In genomic region chr17:15660077-15660476, GRCh38 we compare ENCODE assay signal across 20 cellular contexts. TPM values are rescaled to one million over a fixed set of nuclear protein-coding genes. Genes with fewer than 3 reads are reported as not detected.
DNase-seq lines count a peak whose midpoint lies in the region; ATAC-seq and TF ChIP-seq lines count a peak whose summit lies in the region.
"Had no signal": no experiment of that assay in that cellular context is flagged by ENCODE, and none has a peak within 500 bp of the region (broad histone marks: within the 10 kb centered on the region; RNA-seq: fewer than 3 reads in every experiment).

No MANE protein-coding gene starts in this region.

- TF ChIP-seq CTCF in esophagus squamous epithelium (IDR thresholded peaks at IDR 0.05) (no peak), lung (IDR thresholded peaks at IDR 0.05; ENCODE audit: control extremely low read depth, extremely low read depth) (no peak), thyroid gland (IDR thresholded peaks at IDR 0.05) (no peak), A673 (conservative IDR thresholded peaks at IDR 0.05; ENCODE audit: low read depth, low read length) (no peak)

- POLR2A ChIA-PET in A673 (lab: Charles Lee; ENCODE audit: low non-redundant PET): no interaction called here
- POLR2A ChIA-PET in activated CD4-positive, alpha-beta T cell treated with anti-CD3 and anti-CD28 coated beads, Interleukin-2, amount 10 ng/mL, durations not matched to agents 7 days and 5 days (lab: Charles Lee): no interaction called here

- no peaks in the 10 kb centered on the region; the same call in 1 of the 2 replicates for H3K9me3 ChIP-seq in SJSA1 (replicated peaks)
- no peaks in the 10 kb centered on the region for H3K9me3 ChIP-seq in esophagus squamous epithelium
- no peaks in the 10 kb centered on the region for H3K9me3 ChIP-seq in lung (ENCODE audit: control insufficient read depth in 2 of 2, insufficient read depth in 1 of 2, low read length in 1 of 2)
- H3K9me3 ChIP-seq in thyroid gland: no peaks in the 10 kb centered on the region
- no peaks in the 10 kb centered on the region for H3K9me3 ChIP-seq in A673 (ENCODE audit: low read depth, low read length, poor library complexity, severe bottlenecking)
- H3K9me3 ChIP-seq: Peyer's patch, right lobe of liver, transverse colon had no signal

- 38 to 46% methylated on average over 3 of the region's 3 CpGs for WGBS in esophagus squamous epithelium, 2 donors
- WGBS in lung, 2 donors: 53 to 74% methylated on average over 3 of the region's 3 CpGs
- 36 to 42% methylated on average over 3 of the region's 3 CpGs for WGBS in thyroid gland, 2 donors

- peaks cover 52% of the 10 kb centered on the region for H3K4me1 ChIP-seq in SJSA1 (replicated peaks)
- peaks cover 18 to 49% (median 21%) of the 10 kb centered on the region in 3 donors for H3K4me1 ChIP-seq in esophagus squamous epithelium
- peaks cover 0 to 4% of the 10 kb centered on the region in 2 donors for H3K4me1 ChIP-seq in lung (ENCODE audit: control insufficient read depth in 2 of 2, insufficient read depth in 2 of 2, low read length in 2 of 2)
- H3K4me1 ChIP-seq in thyroid gland: peaks cover 20 to 29% of the 10 kb centered on the region in 2 donors
- no peaks in the 10 kb centered on the region for H3K4me1 ChIP-seq in A673 (ENCODE audit: insufficient read depth, low read length, poor library complexity, severe bottlenecking)
- H3K4me1 ChIP-seq: Peyer's patch, right lobe of liver, transverse colon had no signal

- H3K27me3 ChIP-seq in SJSA1 (replicated peaks) (no peaks in the 10 kb centered on the region), esophagus squamous epithelium (no peaks in the 10 kb centered on the region), lung (ENCODE audit: control insufficient read depth, insufficient read depth) (no peaks in the 10 kb centered on the region), thyroid gland (no peaks in the 10 kb centered on the region), A673 (replicated peaks; ENCODE audit: insufficient read depth, low read depth, low read length, poor library complexity) (no peaks in the 10 kb centered on the region)
- H3K27me3 ChIP-seq: Peyer's patch, right lobe of liver, transverse colon had no signal

- intact Hi-C loops in esophagus squamous epithelium (cut with DNase I): no loop called here
- intact Hi-C loops in thyroid gland (cut with DNase I): no loop called here
- intact Hi-C loops in A673 (cut with micrococcal nuclease; ENCODE audit: unreplicated experiment): no loop called here

- no peaks in the 10 kb centered on the region for H3K9me3 Mint-ChIP-seq in activated CD4-positive, alpha-beta T cell treated with anti-CD3 and anti-CD28 coated beads, Interleukin-2, amount 10 ng/mL, durations not matched to agents 7 days and 5 days
- H3K9me3 Mint-ChIP-seq: activated CD4-positive, alpha-beta T cell treated with anti-CD3 and anti-CD28 coated beads, Interleukin-2, amount 10 ng/mL, durations not matched to agents 24 days and 14 days; stimulated activated naive B cell treated with anti-CD40 and anti-IgM and Interleukin-4, amounts not matched to agents 10 μg/mL and 1 μg/mL and 100 μg/mL, for 72 hours had no signal

- peaks cover 2% of the 10 kb centered on the region for H3K36me3 Mint-ChIP-seq in activated CD4-positive, alpha-beta T cell treated with anti-CD3 and anti-CD28 coated beads, Interleukin-2, amount 10 ng/mL, durations not matched to agents 7 days and 5 days (ENCODE audit: low read depth)

- CTCF ChIA-PET in A673 (lab: Charles Lee): no interaction called here
- CTCF ChIA-PET in activated CD4-positive, alpha-beta T cell treated with anti-CD3 and anti-CD28 coated beads, Interleukin-2, amount 10 ng/mL, durations not matched to agents 7 days and 5 days (lab: Charles Lee): no interaction called here

- peak; percentile 64 to 73 for DNase-seq in SJSA1 (ENCODE audit: low read depth in 1 of 2, low spot score in 2 of 2)
- DNase-seq in esophagus squamous epithelium (lab: John Stamatoyannopoulos, UW): no peak
- no peak for DNase-seq in lung (ENCODE audit: low spot score)
- DNase-seq in thyroid gland: peak; percentile 33 to 52
- no peak for DNase-seq in A673 (ENCODE audit: low spot score)
- DNase-seq in activated CD4-positive, alpha-beta T cell treated with anti-CD3 and anti-CD28 coated beads, Interleukin-2, amount 10 ng/mL, durations not matched to agents 7 days and 5 days: no peak
- DNase-seq: activated CD4-positive, alpha-beta T cell treated with anti-CD3 and anti-CD28 coated beads, Interleukin-2, amount 10 ng/mL, durations not matched to agents 24 days and 14 days; activated naive CD4-positive, alpha-beta T cell; AML-193; anterior cingulate cortex; DMS79 treated with DMSO at 0.1 percent for 48 hours; NCI-H1694 treated with DMSO at 0.1 percent for 48 hours; NCI-H345; nucleus accumbens; Peyer's patch; right lobe of liver; stimulated activated naive B cell treated with anti-CD40 and anti-IgM and Interleukin-4, amounts not matched to agents 10 μg/mL and 1 μg/mL and 100 μg/mL, for 72 hours; SW 1271; transverse colon had no signal

- H3K27ac ChIP-seq in SJSA1 (peak overlapping the region; percentile 95), esophagus squamous epithelium (peak overlapping the region; percentile 61 to 83 (median 75)), lung (ENCODE audit: low read depth in 1 of 2, low read length in 1 of 2) (peak overlapping the region; percentile 5 to 60), thyroid gland (peak overlapping the region; percentile 89 to 96 (median 92)), A673 (ENCODE audit: low read depth, low read length, poor library complexity, severe bottlenecking) (no peak overlapping the region)
- H3K27ac ChIP-seq: Peyer's patch, right lobe of liver, transverse colon had no signal

- no peak overlapping the region for H3K4me3 Mint-ChIP-seq in activated CD4-positive, alpha-beta T cell treated with anti-CD3 and anti-CD28 coated beads, Interleukin-2, amount 10 ng/mL, durations not matched to agents 7 days and 5 days
- H3K4me3 Mint-ChIP-seq: activated CD4-positive, alpha-beta T cell treated with anti-CD3 and anti-CD28 coated beads, Interleukin-2, amount 10 ng/mL, durations not matched to agents 24 days and 14 days; stimulated activated naive B cell treated with anti-CD40 and anti-IgM and Interleukin-4, amounts not matched to agents 10 μg/mL and 1 μg/mL and 100 μg/mL, for 72 hours had no signal

- no peaks in the 10 kb centered on the region for H3K27me3 Mint-ChIP-seq in activated CD4-positive, alpha-beta T cell treated with anti-CD3 and anti-CD28 coated beads, Interleukin-2, amount 10 ng/mL, durations not matched to agents 7 days and 5 days
- H3K27me3 Mint-ChIP-seq: activated CD4-positive, alpha-beta T cell treated with anti-CD3 and anti-CD28 coated beads, Interleukin-2, amount 10 ng/mL, durations not matched to agents 24 days and 14 days; stimulated activated naive B cell treated with anti-CD40 and anti-IgM and Interleukin-4, amounts not matched to agents 10 μg/mL and 1 μg/mL and 100 μg/mL, for 72 hours had no signal

- H3K27ac Mint-ChIP-seq in activated CD4-positive, alpha-beta T cell treated with anti-CD3 and anti-CD28 coated beads, Interleukin-2, amount 10 ng/mL, durations not matched to agents 7 days and 5 days: no peak overlapping the region
- H3K27ac Mint-ChIP-seq: activated CD4-positive, alpha-beta T cell treated with anti-CD3 and anti-CD28 coated beads, Interleukin-2, amount 10 ng/mL, durations not matched to agents 24 days and 14 days; stimulated activated naive B cell treated with anti-CD40 and anti-IgM and Interleukin-4, amounts not matched to agents 10 μg/mL and 1 μg/mL and 100 μg/mL, for 72 hours had no signal

- TF ChIP-seq POLR2A in esophagus squamous epithelium (IDR thresholded peaks at IDR 0.05) (no peak), thyroid gland (IDR thresholded peaks at IDR 0.05) (no peak)

- H3K4me3 ChIP-seq in SJSA1: no peak overlapping the region
- H3K4me3 ChIP-seq in esophagus squamous epithelium: no peak overlapping the region
- no peak overlapping the region for H3K4me3 ChIP-seq in lung
- H3K4me3 ChIP-seq in thyroid gland (replicated peaks in 1 of 3): no peak overlapping the region
- no peak overlapping the region for H3K4me3 ChIP-seq in A673 (ENCODE audit: low read depth, low read length, poor library complexity, severe bottlenecking)
- H3K4me3 ChIP-seq: Peyer's patch, right lobe of liver, transverse colon had no signal

- H3K4me1 Mint-ChIP-seq in activated CD4-positive, alpha-beta T cell treated with anti-CD3 and anti-CD28 coated beads, Interleukin-2, amount 10 ng/mL, durations not matched to agents 7 days and 5 days: peaks cover 8% of the 10 kb centered on the region

- BruUV-seq in A673 (replicated peaks; lab: Mats Ljungman, UMichigan): no TSS peak

- ATAC-seq in lung (ENCODE audit: insufficient read depth, low FRiP score) (no peak), HG03469 (IDR thresholded peaks at IDR 0.05; ENCODE audit: unreplicated experiment) (no peak)
- ATAC-seq: right lobe of liver; stimulated activated naive B cell treated with anti-CD40 and anti-IgM and Interleukin-4, amounts not matched to agents 10 μg/mL and 1 μg/mL and 100 μg/mL, for 72 hours had no signal

- no peaks in the 10 kb centered on the region; the same call in 1 of the 2 replicates for H3K36me3 ChIP-seq in SJSA1
- peaks cover 0 to 14% (median 6%) of the 10 kb centered on the region in 3 donors for H3K36me3 ChIP-seq in esophagus squamous epithelium
- H3K36me3 ChIP-seq in lung (ENCODE audit: control insufficient read depth in 2 of 2, insufficient read depth in 2 of 2, low read length in 2 of 2): peaks cover 0 to 2% of the 10 kb centered on the region in 2 donors
- no peaks in the 10 kb centered on the region for H3K36me3 ChIP-seq in thyroid gland
- no peaks in the 10 kb centered on the region for H3K36me3 ChIP-seq in A673 (ENCODE audit: insufficient read depth, low read length, poor library complexity, severe bottlenecking)
- H3K36me3 ChIP-seq: Peyer's patch, right lobe of liver, transverse colon had no signal

RNA-seq across cellular contexts. Expression of gene TRIM16, which starts 24.0 kb away (rescaled TPM):
- total RNA-seq in SJSA1 (2014; rRNA removed; shearing (Covaris generic)): 56.9 and 111 TPM in 2 replicates
- 100 to 1,000 TPM; 102 to 208 (median 167) TPM for total RNA-seq in esophagus squamous epithelium
- total RNA-seq in lung: 10 to 100 TPM; 24.2 to 32.1 TPM
- 10 to 100 TPM; 10.2 to 17.8 TPM for polyA plus RNA-seq in lung
- 100 to 1,000 TPM in 1 of 4 donors, 10 to 100 TPM in 3; 45.4 to 125 (median 90.6) TPM for total RNA-seq in thyroid gland
- 61.6 and 62.5 TPM in 2 replicates for total RNA-seq in A673 (2021)
- total RNA-seq in activated CD4-positive, alpha-beta T cell treated with anti-CD3 and anti-CD28 coated beads, Interleukin-2, amount 10 ng/mL, durations not matched to agents 7 days and 5 days: 1 to 10 TPM; 7.2 to 8.7 TPM

RNA-seq across cellular contexts. Expression of gene ZNF286A, which starts 39.5 kb away (rescaled TPM):
- total RNA-seq in SJSA1 (2014; rRNA removed; shearing (Covaris generic)): 22.1 and 30.4 TPM in 2 replicates
- 10 to 100 TPM in 3 of 4 donors, 1 to 10 TPM in 1; 7.5 to 19.9 (median 15.3) TPM for total RNA-seq in esophagus squamous epithelium
- total RNA-seq in lung: 10 to 100 TPM; 10.9 to 25.8 TPM
- 1 to 10 TPM; 3.8 TPM for polyA plus RNA-seq in lung
- 10 to 100 TPM; 21.9 to 55.2 (median 28.8) TPM for total RNA-seq in thyroid gland
- 79.4 and 82.0 TPM in 2 replicates for total RNA-seq in A673 (2021)
- total RNA-seq in activated CD4-positive, alpha-beta T cell treated with anti-CD3 and anti-CD28 coated beads, Interleukin-2, amount 10 ng/mL, durations not matched to agents 7 days and 5 days: 10 to 100 TPM; 18.0 to 21.2 TPM

RNA-seq across cellular contexts. Expression of gene FBXW10B, which starts 40.6 kb away (rescaled TPM):
- total RNA-seq in SJSA1 (2014; rRNA removed; shearing (Covaris generic)): 0.41 and 1.7 TPM in 2 replicates
- 10 to 100 TPM in 2 of 4 donors, 1 to 10 TPM in 2; 4.7 to 28.0 (median 9.5) TPM for total RNA-seq in esophagus squamous epithelium
- 1 to 10 TPM in 1 of 2 donors, under 1 TPM in 1; 1.00 to 2.4 TPM for total RNA-seq in lung
- 1 to 10 TPM; 1.3 to 1.4 TPM for polyA plus RNA-seq in lung
- 10 to 100 TPM in 2 of 4 donors, 1 to 10 TPM in 2; 2.8 to 18.4 (median 8.4) TPM for total RNA-seq in thyroid gland
- total RNA-seq in A673 (2021): 1.0 and 1.5 TPM in 2 replicates
- under 1 TPM; 0.44 to 0.60 TPM for total RNA-seq in activated CD4-positive, alpha-beta T cell treated with anti-CD3 and anti-CD28 coated beads, Interleukin-2, amount 10 ng/mL, durations not matched to agents 7 days and 5 days

Comparison
In these comparisons a context has a peak if more than half of its experiments do, and no peak if none do; other contexts are left out.
1. DNase-seq: peak in SJSA1 (2 of 2) and thyroid gland (2 of 2); none in esophagus squamous epithelium (single experiment), lung (single experiment), A673 (single experiment) and activated CD4-positive, alpha-beta T cell treated with anti-CD3 and anti-CD28 coated beads, Interleukin-2, amount 10 ng/mL, durations not matched to agents 7 days and 5 days (single experiment).